30 cellular contexts compared by ENCODE assay signal in the genomic region with DNA sequence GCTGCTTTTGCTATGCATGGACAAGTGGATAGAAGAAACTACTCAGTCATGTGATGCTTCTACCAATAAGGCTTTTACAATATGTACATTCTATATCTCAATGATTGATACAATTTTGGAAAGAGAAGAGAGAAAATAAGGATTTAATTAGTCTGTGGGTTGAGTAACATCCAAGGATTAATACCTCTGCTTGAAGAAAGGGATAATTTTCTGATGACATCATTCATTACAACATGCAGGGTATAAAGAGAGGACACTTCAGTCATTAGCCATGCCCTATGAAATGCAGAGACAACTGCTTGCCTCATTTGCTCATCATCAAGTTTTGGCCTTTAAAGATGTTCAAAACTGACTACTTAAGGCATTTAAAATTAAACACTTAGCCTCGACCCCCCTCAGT.
DNase-seq lines count a peak whose midpoint lies in the region; ATAC-seq and TF ChIP-seq lines count a peak whose summit lies in the region.
"Had no signal": no experiment of that assay in that cellular context is flagged by ENCODE, and none has a peak within 500 bp of the region (broad histone marks: within the 10 kb centered on the region; RNA-seq: fewer than 3 reads in every experiment).

No MANE protein-coding gene starts in this region.

- intact Hi-C loops in left lung (cut with DNase I) (no loop called here), right cardiac atrium (cut with DNase I) (loop anchor here in 1 of 4 donors (10.0 kb wide), 1 partner anchor 551 kb away; no protein-coding TSS in a partner anchor)

- WGBS in right cardiac atrium, result 61% methylated on average over 1 of the region's 1 CpG

- H3K36me3 ChIP-seq in HEK293 (ENCODE audit: control insufficient read depth in 2 of 2, insufficient read depth in 1 of 2, low read length in 2 of 2) (no peaks in the 10 kb centered on the region), left lung (no peaks in the 10 kb centered on the region)
- H3K36me3 ChIP-seq: adrenal gland, BLaER1, left ventricle myocardium inferior, SJSA1, spleen, tibial artery had no signal

- peak; percentile 64 for DNase-seq in AG08395 (ENCODE audit: low spot score)
- peak; percentile 61 for DNase-seq in epithelial cell of esophagus (ENCODE audit: low read depth)
- DNase-seq in left lung, result no peak
- no peak for DNase-seq in right cardiac atrium
- no peak for DNase-seq in G401 (ENCODE audit: low spot score)
- DNase-seq: activated CD8-positive, alpha-beta memory T cell treated with anti-CD3 and anti-CD28 coated beads, Interleukin-2, amount 10 ng/mL, durations not matched to agents 7 days and 5 days; activated naive CD4-positive, alpha-beta T cell treated with anti-CD3 and anti-CD28 coated beads for 36 hours; adrenal gland; DMS153; GDM1; hypothalamus; KBM-7; left ventricle myocardium inferior; midbrain; naive thymus-derived CD8-positive, alpha-beta T cell; NCI-H1436; NCI-H2081 treated with DMSO at 0.1 percent for 48 hours; NCI-H345; NCI-H82; RPMI8226; spleen; tibial artery had no signal

- POLR2A ChIA-PET in HEK293 (lab: Yijun Ruan, JAX), result no interaction called here

- in situ Hi-C loops in G401 (cut with HindIII; ENCODE audit: low sequenced_read_pairs), result no loop called here

- H3K4me1 ChIP-seq in HEK293 (ENCODE audit: control insufficient read depth, insufficient read depth, low read length), result no peaks in the 10 kb centered on the region
- H3K4me1 ChIP-seq in left lung, result peaks cover 0 to 20% of the 10 kb centered on the region in 2 donors
- no peaks in the 10 kb centered on the region for H3K4me1 ChIP-seq in right cardiac atrium (ENCODE audit: control insufficient read depth, insufficient read depth, low read length)
- H3K4me1 ChIP-seq: adrenal gland, BLaER1, tibial artery had no signal

- H3K4me3 ChIP-seq in HEK293 (ENCODE audit: low read depth, low read length) (no peak overlapping the region), epithelial cell of esophagus (ENCODE audit: low read length) (no peak overlapping the region), left lung (no peak overlapping the region), right cardiac atrium (ENCODE audit: low read length) (no peak overlapping the region)
- H3K4me3 ChIP-seq: adrenal gland, BLaER1, left ventricle myocardium inferior, SJSA1, spleen, tibial artery had no signal

- CTCF ChIA-PET in HEK293 (lab: Yijun Ruan, JAX), result no interaction called here

- TF ChIP-seq CTCF in HEK293 (tag by site-specific recombination; IDR thresholded peaks at IDR 0.05) (no peak), epithelial cell of esophagus (IDR thresholded peaks at IDR 0.05; ENCODE audit: insufficient read depth, low read depth, low read length, missing control alignments) (no peak), left lung (IDR thresholded peaks at IDR 0.05) (no peak)

- H3K9me3 ChIP-seq in HEK293 (ENCODE audit: control insufficient read depth, insufficient read depth, low read depth, low read length), result no peaks in the 10 kb centered on the region
- H3K9me3 ChIP-seq in left lung, result no peaks in the 10 kb centered on the region
- H3K9me3 ChIP-seq in right cardiac atrium (ENCODE audit: control insufficient read depth, low read length), result no peaks in the 10 kb centered on the region
- H3K9me3 ChIP-seq: adrenal gland, BLaER1, left ventricle myocardium inferior, SJSA1, spleen, tibial artery had no signal

- H3K27me3 ChIP-seq in left lung (no peaks in the 10 kb centered on the region), right cardiac atrium (ENCODE audit: control insufficient read depth, insufficient read depth) (no peaks in the 10 kb centered on the region)
- H3K27me3 ChIP-seq: adrenal gland, BLaER1, SJSA1, spleen, tibial artery had no signal

- ATAC-seq in left lung (peak; percentile 37), right cardiac atrium (no peak), HG02852 (IDR thresholded peaks at IDR 0.05; ENCODE audit: unreplicated experiment) (no peak), HG02588 (IDR thresholded peaks at IDR 0.05; ENCODE audit: unreplicated experiment) (no peak)
- ATAC-seq: activated CD8-positive, alpha-beta memory T cell treated with anti-CD3 and anti-CD28 coated beads, Interleukin-2, amount 10 ng/mL, durations not matched to agents 7 days and 5 days; HCT116; naive thymus-derived CD8-positive, alpha-beta T cell; WTC11 had no signal

- H3K27ac ChIP-seq in HEK293 (ENCODE audit: extremely low read depth, low read depth, low read length) (no peak overlapping the region), left lung (peak overlapping the region in 1 of 2 donors; percentile 15), right cardiac atrium (ENCODE audit: low read length) (no peak overlapping the region)
- H3K27ac ChIP-seq: adrenal gland, BLaER1, epithelial cell of prostate, left ventricle myocardium inferior, SJSA1, spleen, tibial artery had no signal

TF ChIP-seq in HEK293, 187 proteins besides CTCF, POLR2A, EP300 and RAD21:
- TF ChIP-seq, protein P1, sequence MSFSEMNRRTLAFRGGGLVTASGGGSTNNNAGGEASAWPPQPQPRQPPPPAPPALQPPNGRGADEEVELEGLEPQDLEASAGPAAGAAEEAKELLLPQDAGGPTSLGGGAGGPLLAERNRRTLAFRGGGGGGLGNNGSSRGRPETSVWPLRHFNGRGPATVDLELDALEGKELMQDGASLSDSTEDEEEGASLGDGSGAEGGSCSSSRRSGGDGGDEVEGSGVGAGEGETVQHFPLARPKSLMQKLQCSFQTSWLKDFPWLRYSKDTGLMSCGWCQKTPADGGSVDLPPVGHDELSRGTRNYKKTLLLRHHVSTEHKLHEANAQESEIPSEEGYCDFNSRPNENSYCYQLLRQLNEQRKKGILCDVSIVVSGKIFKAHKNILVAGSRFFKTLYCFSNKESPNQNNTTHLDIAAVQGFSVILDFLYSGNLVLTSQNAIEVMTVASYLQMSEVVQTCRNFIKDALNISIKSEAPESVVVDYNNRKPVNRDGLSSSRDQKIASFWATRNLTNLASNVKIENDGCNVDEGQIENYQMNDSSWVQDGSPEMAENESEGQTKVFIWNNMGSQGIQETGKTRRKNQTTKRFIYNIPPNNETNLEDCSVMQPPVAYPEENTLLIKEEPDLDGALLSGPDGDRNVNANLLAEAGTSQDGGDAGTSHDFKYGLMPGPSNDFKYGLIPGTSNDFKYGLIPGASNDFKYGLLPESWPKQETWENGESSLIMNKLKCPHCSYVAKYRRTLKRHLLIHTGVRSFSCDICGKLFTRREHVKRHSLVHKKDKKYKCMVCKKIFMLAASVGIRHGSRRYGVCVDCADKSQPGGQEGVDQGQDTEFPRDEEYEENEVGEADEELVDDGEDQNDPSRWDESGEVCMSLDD (tag by site-specific recombination; IDR thresholded peaks at IDR 0.05), result no peak
- TF ChIP-seq SP7 (tag by site-specific recombination; IDR thresholded peaks at IDR 0.05) (0 out of 2 replicates have a peak, but pooled peaks have one; percentile 21), ZNF366 (tag by site-specific recombination; conservative IDR thresholded peaks at IDR 0.05) (peak; percentile 54)
- TF ChIP-seq, protein P2, sequence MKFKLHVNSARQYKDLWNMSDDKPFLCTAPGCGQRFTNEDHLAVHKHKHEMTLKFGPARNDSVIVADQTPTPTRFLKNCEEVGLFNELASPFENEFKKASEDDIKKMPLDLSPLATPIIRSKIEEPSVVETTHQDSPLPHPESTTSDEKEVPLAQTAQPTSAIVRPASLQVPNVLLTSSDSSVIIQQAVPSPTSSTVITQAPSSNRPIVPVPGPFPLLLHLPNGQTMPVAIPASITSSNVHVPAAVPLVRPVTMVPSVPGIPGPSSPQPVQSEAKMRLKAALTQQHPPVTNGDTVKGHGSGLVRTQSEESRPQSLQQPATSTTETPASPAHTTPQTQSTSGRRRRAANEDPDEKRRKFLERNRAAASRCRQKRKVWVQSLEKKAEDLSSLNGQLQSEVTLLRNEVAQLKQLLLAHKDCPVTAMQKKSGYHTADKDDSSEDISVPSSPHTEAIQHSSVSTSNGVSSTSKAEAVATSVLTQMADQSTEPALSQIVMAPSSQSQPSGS (tag by site-specific recombination; IDR thresholded peaks at IDR 0.05; ENCODE audit: low read depth), result peak; percentile 73

Comparison
In these comparisons a context has a peak if more than half of its experiments do, and no peak if none do; other contexts are left out.
1. DNase-seq: peak in AG08395 (single experiment) and epithelial cell of esophagus (single experiment); none in left lung (0 of 2), right cardiac atrium (0 of 3) and G401 (single experiment).